13 cellular contexts compared by ENCODE assay signal in the genomic region with DNA sequence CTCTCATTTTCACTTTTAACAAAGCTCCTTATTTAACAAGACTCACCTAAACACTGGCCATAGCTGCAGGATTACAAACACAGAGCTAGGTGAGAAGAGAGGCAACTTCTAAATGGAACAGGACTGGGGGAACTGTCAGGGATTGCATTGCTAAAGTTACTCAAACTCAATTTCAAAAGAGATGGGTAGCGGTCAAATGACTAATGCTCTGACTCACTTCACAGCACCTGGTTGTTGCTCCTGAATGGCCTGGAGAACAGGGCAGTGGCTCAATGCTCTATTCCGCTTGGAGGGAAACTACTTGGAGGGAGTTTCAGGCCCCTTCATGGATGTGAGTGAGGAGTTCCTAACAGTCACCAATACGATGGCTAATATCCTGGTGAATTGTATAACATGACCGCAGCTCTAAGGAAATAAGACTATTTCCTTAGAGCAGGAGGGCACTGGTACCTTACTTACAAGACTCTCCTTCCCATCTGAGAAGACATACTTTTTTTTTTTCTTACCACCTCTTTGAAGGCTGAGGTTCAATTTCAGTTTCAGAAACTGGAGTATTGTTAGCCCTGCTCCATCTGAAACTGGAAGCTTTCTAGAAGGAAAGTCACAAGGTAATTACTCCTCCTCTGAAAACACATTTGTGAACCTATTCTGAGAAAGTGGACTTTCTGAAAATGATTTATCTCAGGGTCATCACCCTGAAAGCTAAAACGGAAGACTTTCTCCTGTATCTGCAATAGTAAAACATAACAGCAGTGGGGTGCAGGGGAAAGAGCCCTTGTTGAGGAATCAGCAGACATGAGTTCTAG. TPM values are rescaled to one million over a fixed set of nuclear protein-coding genes. Genes with fewer than 3 reads are reported as not detected.
DNase-seq lines count a peak whose midpoint lies in the region; ATAC-seq and TF ChIP-seq lines count a peak whose summit lies in the region.
"Had no signal": no experiment of that assay in that cellular context is flagged by ENCODE, and none has a peak within 500 bp of the region (broad histone marks: within the 10 kb centered on the region; RNA-seq: fewer than 3 reads in every experiment).

No MANE protein-coding gene starts in this region.

- no peaks in the 10 kb centered on the region for H3K27me3 ChIP-seq in left ventricle myocardium inferior (ENCODE audit: low read depth)
- H3K27me3 ChIP-seq: cardiac muscle cell had no signal

- H3K4me1 ChIP-seq in left ventricle myocardium inferior = peaks cover 40% of the 10 kb centered on the region

- H3K27me3 Mint-ChIP-seq in activated naive CD8-positive, alpha-beta T cell treated with anti-CD3 and anti-CD28 coated beads, Interleukin-2, amount 50 U/mL, for 24 hours = peaks cover 4% of the 10 kb centered on the region
- H3K27me3 Mint-ChIP-seq: IgD-negative memory B cell had no signal

- no peak for ATAC-seq in left ventricle myocardium superior
- peak; percentile 77 for ATAC-seq in HG02884 (IDR thresholded peaks at IDR 0.05; ENCODE audit: unreplicated experiment)
- no peak for ATAC-seq in activated naive CD8-positive, alpha-beta T cell treated with anti-CD3 and anti-CD28 coated beads, Interleukin-2, amount 50 U/mL, for 24 hours
- ATAC-seq: activated CD8-positive, alpha-beta T cell treated with anti-CD3 and anti-CD28 coated beads, Interleukin-2, amount 10 ng/mL, durations not matched to agents 7 days and 5 days had no signal

- H3K4me3 Mint-ChIP-seq in activated naive CD8-positive, alpha-beta T cell treated with anti-CD3 and anti-CD28 coated beads, Interleukin-2, amount 50 U/mL, for 24 hours = no peak overlapping the region
- H3K4me3 Mint-ChIP-seq: activated CD8-positive, alpha-beta T cell treated with anti-CD3 and anti-CD28 coated beads, Interleukin-2, amount 10 ng/mL, durations not matched to agents 7 days and 5 days; IgD-negative memory B cell had no signal

- no peaks in the 10 kb centered on the region for H3K36me3 Mint-ChIP-seq in activated naive CD8-positive, alpha-beta T cell treated with anti-CD3 and anti-CD28 coated beads, Interleukin-2, amount 50 U/mL, for 24 hours (ENCODE audit: low read depth)
- H3K36me3 Mint-ChIP-seq: IgD-negative memory B cell had no signal

- TF ChIP-seq CTCF in left ventricle myocardium inferior (IDR thresholded peaks at IDR 0.05; ENCODE audit: borderline replicate concordance) = no peak

- H3K27ac Mint-ChIP-seq in activated naive CD8-positive, alpha-beta T cell treated with anti-CD3 and anti-CD28 coated beads, Interleukin-2, amount 50 U/mL, for 24 hours = no peak overlapping the region
- H3K27ac Mint-ChIP-seq: activated CD8-positive, alpha-beta T cell treated with anti-CD3 and anti-CD28 coated beads, Interleukin-2, amount 10 ng/mL, durations not matched to agents 7 days and 5 days; IgD-negative memory B cell had no signal

- no peak overlapping the region for H3K4me3 ChIP-seq in left ventricle myocardium inferior
- H3K4me3 ChIP-seq: cardiac muscle cell had no signal

- peak overlapping the region; percentile 74 for H3K27ac ChIP-seq in left ventricle myocardium inferior (replicated peaks)
- H3K27ac ChIP-seq: cardiac muscle cell had no signal

- H3K36me3 ChIP-seq in left ventricle myocardium inferior = no peaks in the 10 kb centered on the region
- H3K36me3 ChIP-seq: cardiac muscle cell had no signal

- no peaks in the 10 kb centered on the region for H3K9me3 Mint-ChIP-seq in activated naive CD8-positive, alpha-beta T cell treated with anti-CD3 and anti-CD28 coated beads, Interleukin-2, amount 50 U/mL, for 24 hours
- H3K9me3 Mint-ChIP-seq: IgD-negative memory B cell had no signal

- DNase-seq in left ventricle myocardium inferior (no peak), left ventricle myocardium superior (no peak), RKO (ENCODE audit: low spot score) (peak; percentile 45), SIG-M5 (lab: John Stamatoyannopoulos, UW) (no peak), NCI-H510A treated with DMSO at 0.1 percent for 48 hours (lab: John Stamatoyannopoulos, UW) (no peak)
- no peak for DNase-seq in activated naive CD8-positive, alpha-beta T cell treated with anti-CD3 and anti-CD28 coated beads, Interleukin-2, amount 50 U/mL, for 24 hours
- no peak for DNase-seq in activated CD4-positive, alpha-beta T cell treated with anti-CD3 and anti-CD28 coated beads, Interleukin-2, amount 50 U/mL, for 4 hours
- DNase-seq: activated CD8-positive, alpha-beta T cell treated with anti-CD3 and anti-CD28 coated beads, Interleukin-2, amount 10 ng/mL, durations not matched to agents 7 days and 5 days; hypothalamus; nucleus accumbens had no signal

- intact Hi-C loops in left ventricle myocardium inferior (cut with micrococcal nuclease) = no loop called here
- intact Hi-C loops in left ventricle myocardium superior (cut with micrococcal nuclease) = no loop called here

- no peaks in the 10 kb centered on the region for H3K9me3 ChIP-seq in left ventricle myocardium inferior (replicated peaks)

- H3K4me1 Mint-ChIP-seq in activated naive CD8-positive, alpha-beta T cell treated with anti-CD3 and anti-CD28 coated beads, Interleukin-2, amount 50 U/mL, for 24 hours = no peaks in the 10 kb centered on the region

RNA-seq across cellular contexts. Expression of gene DPT, which starts 9.5 kb away (rescaled TPM):
- 45.6 TPM for total RNA-seq in left ventricle myocardium inferior
- 35.3 TPM for total RNA-seq in left ventricle myocardium superior
- total RNA-seq: activated CD8-positive, alpha-beta T cell treated with anti-CD3 and anti-CD28 coated beads, Interleukin-2, amount 10 ng/mL, durations not matched to agents 7 days and 5 days; cardiac muscle cell had no signal
